ENCODE assay signal across 12 cellular contexts in the genomic region with DNA sequence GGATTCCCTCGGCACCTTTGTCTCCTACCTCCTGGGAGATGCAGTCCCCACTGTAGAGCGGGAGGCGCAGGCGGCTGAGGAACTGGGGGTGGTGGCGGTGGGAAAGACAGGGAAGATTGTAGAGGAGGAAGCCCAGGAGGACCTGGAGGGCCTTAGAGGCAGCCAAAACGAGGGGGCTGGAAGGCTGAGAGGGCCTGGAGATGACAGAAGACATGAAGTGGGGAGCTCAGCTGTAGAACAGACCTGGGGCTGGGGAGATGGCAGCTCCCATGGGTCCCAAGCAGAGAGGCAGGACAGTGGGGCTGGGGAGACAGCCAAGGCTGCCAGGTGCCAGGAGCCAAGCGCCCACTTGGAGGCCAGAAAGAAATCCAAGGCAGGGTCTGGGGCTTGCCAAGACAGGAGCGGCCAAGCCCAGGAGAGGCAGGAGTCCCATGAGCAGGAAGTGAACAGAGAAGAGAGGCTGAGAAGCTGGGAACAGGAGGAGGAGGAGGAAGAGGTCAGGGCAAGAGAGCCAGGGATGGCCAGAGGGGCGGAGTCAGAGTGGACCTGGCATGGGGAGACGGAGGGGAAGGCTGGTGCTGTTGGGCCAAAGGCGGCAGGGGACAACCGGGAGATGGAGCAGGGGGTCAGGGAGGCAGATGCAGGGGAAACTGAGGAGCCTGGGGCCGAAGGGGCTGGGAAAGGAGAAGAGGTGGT. TPM values are rescaled to one million over a fixed set of nuclear protein-coding genes. Genes with fewer than 3 reads are reported as not detected.
DNase-seq lines count a peak whose midpoint lies in the region; ATAC-seq, FAIRE-seq and TF ChIP-seq lines count a peak whose summit lies in the region.
"Had no signal": no experiment of that assay in that cellular context is flagged by ENCODE, and none has a peak within 500 bp of the region (broad histone marks: within the 10 kb centered on the region; RNA-seq: fewer than 3 reads in every experiment).

No MANE protein-coding gene starts in this region.

- no peaks in the 10 kb centered on the region for H3K36me3 ChIP-seq in PC-3 (ENCODE audit: low read depth, low read length)
- H3K36me3 ChIP-seq in vagina: no peaks in the 10 kb centered on the region
- H3K36me3 ChIP-seq: SJSA1 had no signal

- H3K9me3 Mint-ChIP-seq in endothelial cell (ENCODE audit: unreplicated experiment): no peaks in the 10 kb centered on the region
- H3K9me3 Mint-ChIP-seq in stimulated activated effector memory CD8-positive, alpha-beta T cell treated with anti-CD3 and anti-CD28 coated beads, Interleukin-12 subunit alpha, Interleukin-12 subunit beta, amount 100 ng/mL, for 72 hours: no peaks in the 10 kb centered on the region

- H3K4me3 Mint-ChIP-seq in T-helper 17 cell (peak overlapping the region; percentile 92), endothelial cell (ENCODE audit: unreplicated experiment) (peak overlapping the region; percentile 73)
- peak overlapping the region; percentile 95 for H3K4me3 Mint-ChIP-seq in stimulated activated effector memory CD8-positive, alpha-beta T cell treated with anti-CD3 and anti-CD28 coated beads, Interleukin-12 subunit alpha, Interleukin-12 subunit beta, amount 100 ng/mL, for 72 hours

- H3K27me3 ChIP-seq in PC-3 (ENCODE audit: low read length): no peaks in the 10 kb centered on the region
- H3K27me3 ChIP-seq in vagina: no peaks in the 10 kb centered on the region
- H3K27me3 ChIP-seq: SJSA1 had no signal

- FAIRE-seq in GM18507 (lab: Jason Lieb, UNC): peak; percentile 5
- FAIRE-seq: G401.6 had no signal

- no peaks in the 10 kb centered on the region for H3K27me3 Mint-ChIP-seq in T-helper 17 cell
- H3K27me3 Mint-ChIP-seq in endothelial cell (ENCODE audit: unreplicated experiment): peaks cover 11% of the 10 kb centered on the region

- intact Hi-C loops in PC-3 (cut with micrococcal nuclease): no loop called here
- intact Hi-C loops in vagina (cut with DNase I): no loop called here

- CTCF ChIA-PET in PC-3 (lab: Charles Lee): no interaction called here

- ATAC-seq in T-helper 17 cell (no peak), PC-3 (no peak)
- no peak for ATAC-seq in stimulated activated effector memory CD8-positive, alpha-beta T cell treated with anti-CD3 and anti-CD28 coated beads, Interleukin-12 subunit alpha, Interleukin-12 subunit beta, amount 100 ng/mL, for 72 hours

- H3K4me2 ChIP-seq in PC-3 (ENCODE audit: low read length): no peak overlapping the region

- no peaks in the 10 kb centered on the region for H3F3A ChIP-seq in PC-3 (ENCODE audit: low read length, unreplicated experiment)

- no peaks in the 10 kb centered on the region for H3K9me2 ChIP-seq in PC-3 (replicated peaks; ENCODE audit: low read length)

- H4K20me1 ChIP-seq in PC-3 (ENCODE audit: low read length): no peaks in the 10 kb centered on the region

- DNase-seq in GM18507 (ENCODE audit: extremely low spot score, insufficient read length, low read depth) (no peak), T-helper 17 cell (no peak), endothelial cell (ENCODE audit: low spot score) (no peak), PC-3 (no peak), OCI-M2 (lab: John Stamatoyannopoulos, UW; ENCODE audit: unreplicated experiment) (no peak), vagina (ENCODE audit: extremely low spot score in 2 of 2) (no peak)
- no peak for DNase-seq in stimulated activated effector memory CD8-positive, alpha-beta T cell treated with anti-CD3 and anti-CD28 coated beads, Interleukin-12 subunit alpha, Interleukin-12 subunit beta, amount 100 ng/mL, for 72 hours (ENCODE audit: low spot score in 2 of 2)
- DNase-seq: NCI-H1694 had no signal

- peaks cover 38% of the 10 kb centered on the region for H3K4me1 Mint-ChIP-seq in T-helper 17 cell
- peaks cover 40% of the 10 kb centered on the region for H3K4me1 Mint-ChIP-seq in endothelial cell (ENCODE audit: unreplicated experiment)
- peaks cover 61% of the 10 kb centered on the region for H3K4me1 Mint-ChIP-seq in stimulated activated effector memory CD8-positive, alpha-beta T cell treated with anti-CD3 and anti-CD28 coated beads, Interleukin-12 subunit alpha, Interleukin-12 subunit beta, amount 100 ng/mL, for 72 hours

- TF ChIP-seq POLR2A in vagina (IDR thresholded peaks at IDR 0.05): no peak

- H3K36me3 Mint-ChIP-seq in T-helper 17 cell (ENCODE audit: low read depth): peaks cover 12% of the 10 kb centered on the region
- no peaks in the 10 kb centered on the region for H3K36me3 Mint-ChIP-seq in endothelial cell (ENCODE audit: low read depth, unreplicated experiment)
- peaks cover 42% of the 10 kb centered on the region for H3K36me3 Mint-ChIP-seq in stimulated activated effector memory CD8-positive, alpha-beta T cell treated with anti-CD3 and anti-CD28 coated beads, Interleukin-12 subunit alpha, Interleukin-12 subunit beta, amount 100 ng/mL, for 72 hours

- no peak overlapping the region for H3K27ac ChIP-seq in PC-3 (ENCODE audit: low read length)
- no peak overlapping the region for H3K27ac ChIP-seq in vagina
- H3K27ac ChIP-seq: SJSA1 had no signal

- TF ChIP-seq CTCF in endothelial cell (IDR thresholded peaks at IDR 0.05; ENCODE audit: unreplicated experiment): no peak
- TF ChIP-seq CTCF in PC-3 (conservative IDR thresholded peaks at IDR 0.05; ENCODE audit: low read depth, low read length): no peak
- TF ChIP-seq CTCF in vagina (IDR thresholded peaks at IDR 0.05): no peak

- H3K4me1 ChIP-seq in PC-3 (ENCODE audit: insufficient read depth, low read length): no peaks in the 10 kb centered on the region
- H3K4me1 ChIP-seq in vagina: peaks cover 12% of the 10 kb centered on the region

- POLR2A ChIA-PET in PC-3 (lab: Charles Lee; ENCODE audit: unreplicated experiment): no interaction called here

- no TSS peak for BruUV-seq in PC-3 (replicated peaks; lab: Mats Ljungman, UMichigan)

- H2AFZ ChIP-seq in PC-3 (ENCODE audit: low read length): no peak overlapping the region

- H3K27ac Mint-ChIP-seq in T-helper 17 cell (peak overlapping the region; percentile 98), endothelial cell (ENCODE audit: unreplicated experiment) (peak overlapping the region; percentile 74)
- peak overlapping the region; percentile 100 for H3K27ac Mint-ChIP-seq in stimulated activated effector memory CD8-positive, alpha-beta T cell treated with anti-CD3 and anti-CD28 coated beads, Interleukin-12 subunit alpha, Interleukin-12 subunit beta, amount 100 ng/mL, for 72 hours

- H3K4me3 ChIP-seq in PC-3 (ENCODE audit: low read length): no peak overlapping the region
- H3K4me3 ChIP-seq in vagina: peak overlapping the region in 1 of 2 donors; percentile 16
- H3K4me3 ChIP-seq: lung, SJSA1 had no signal

- H3K9ac ChIP-seq in PC-3 (ENCODE audit: low read length): no peak overlapping the region

- 0 out of 2 replicates have a peak, but pooled peaks cover 4% of the 10 kb centered on the region for H3K79me2 ChIP-seq in PC-3 (ENCODE audit: low read length)

- H3K9me3 ChIP-seq in T-helper 17 cell (ENCODE audit: control insufficient read depth, low read length, poor library complexity, severe bottlenecking) (no peaks in the 10 kb centered on the region), PC-3 (ENCODE audit: low read length) (no peaks in the 10 kb centered on the region), vagina (no peaks in the 10 kb centered on the region)
- H3K9me3 ChIP-seq: SJSA1 had no signal

RNA-seq across cellular contexts. Expression of a gene that starts 0.8 kb away (rescaled TPM):
- total RNA-seq in T-helper 17 cell: 10 to 100 TPM; 12.6 to 13.6 TPM
- total RNA-seq in endothelial cell (ENCODE audit: unreplicated experiment): 6.8 TPM
- total RNA-seq in PC-3 (2014; rRNA removed): 0.04 TPM in 1 of 2 replicates, not detected in the other
- 2.5 TPM for total RNA-seq in vagina
- total RNA-seq: epithelial cell of proximal tubule, SJSA1 had no signal

RNA-seq across cellular contexts. Expression of a gene that starts 3.4 kb away (rescaled TPM):
- total RNA-seq in T-helper 17 cell: 10 to 100 TPM; 44.6 to 57.1 TPM
- total RNA-seq in endothelial cell (ENCODE audit: unreplicated experiment): 33.6 TPM
- total RNA-seq in PC-3 (2014; rRNA removed): 10.7 and 13.3 TPM in 2 replicates
- total RNA-seq in vagina: 22.8 TPM

RNA-seq across cellular contexts. Expression of a gene that starts 11.4 kb away (rescaled TPM):
- total RNA-seq in T-helper 17 cell: not detected
- not detected for total RNA-seq in endothelial cell (ENCODE audit: unreplicated experiment)
- total RNA-seq in PC-3 (2014; rRNA removed): not detected in 2 replicates
- total RNA-seq in vagina: not detected
- total RNA-seq: epithelial cell of proximal tubule, SJSA1 had no signal

RNA-seq across cellular contexts. Expression of a gene that starts 23.1 kb away (rescaled TPM):
- total RNA-seq in T-helper 17 cell (not detected), endothelial cell (ENCODE audit: unreplicated experiment) (not detected), PC-3 (2014; rRNA removed) (not detected in 2 replicates), vagina (not detected)
- total RNA-seq: epithelial cell of proximal tubule, lung, SJSA1 had no signal

RNA-seq across cellular contexts. Expression of a gene that starts 43.5 kb away (rescaled TPM):
- total RNA-seq in T-helper 17 cell: under 1 TPM; 0.07 to 0.13 TPM
- total RNA-seq in endothelial cell (ENCODE audit: unreplicated experiment): not detected
- 9.2 and 16.5 TPM in 2 replicates for total RNA-seq in PC-3 (2014; rRNA removed)
- 62.1 TPM for total RNA-seq in vagina
- total RNA-seq: epithelial cell of proximal tubule had no signal
